15 cellular contexts compared by ENCODE assay signal in genomic region chr11:102269927-102270326, GRCh38. TPM values are rescaled to one million over a fixed set of nuclear protein-coding genes. Genes with fewer than 3 reads are reported as not detected.
A peak's percentile ranks its signal among the peaks of the same experiment; 100 is the strongest.
DNase-seq lines count a peak whose midpoint lies in the region; ATAC-seq, FAIRE-seq and TF ChIP-seq lines count a peak whose summit lies in the region.
"Had no signal": no experiment of that assay in that cellular context is flagged by ENCODE, and none has a peak within 500 bp of the region (broad histone marks: within the 10 kb centered on the region; RNA-seq: fewer than 3 reads in every experiment).

No MANE protein-coding gene starts in this region.

- peak overlapping the region in 5 of 7 donors; percentile 32 to 83 (median 75) for H3K4me3 Mint-ChIP-seq in CD8-positive, alpha-beta memory T cell
- H3K4me3 Mint-ChIP-seq in activated T-helper 17 cell treated with anti-CD3 and anti-CD28 coated beads, Interleukin-2, amount 50 U/mL, for 72 hours, result peak overlapping the region; percentile 88

- no peaks in the 10 kb centered on the region for H3K9me1 ChIP-seq in keratinocyte (ENCODE audit: control insufficient read depth, extremely low read depth, insufficient read depth, low read length)

- peak; percentile 62 for ATAC-seq in activated T-helper 17 cell treated with anti-CD3 and anti-CD28 coated beads, Interleukin-2, amount 50 U/mL, for 72 hours (replicated peaks)
- no peak for ATAC-seq in GM18907 (IDR thresholded peaks at IDR 0.05; ENCODE audit: unreplicated experiment)

- no peaks in the 10 kb centered on the region for H3K36me3 Mint-ChIP-seq in CD8-positive, alpha-beta memory T cell
- H3K36me3 Mint-ChIP-seq in activated T-helper 17 cell treated with anti-CD3 and anti-CD28 coated beads, Interleukin-2, amount 50 U/mL, for 72 hours (ENCODE audit: low read depth), result no peaks in the 10 kb centered on the region
- H3K36me3 Mint-ChIP-seq: CD4-positive, alpha-beta memory T cell had no signal

- dilution Hi-C loops in keratinocyte (cut with MboI; ENCODE audit: extremely low pct_ligation_motif_present, low sequenced_read_pairs), result no loop called here

- H3K79me2 ChIP-seq in keratinocyte (ENCODE audit: control insufficient read depth, insufficient read depth, low read length), result no peaks in the 10 kb centered on the region

- peaks cover 20% of the 10 kb centered on the region for H3K4me1 ChIP-seq in CD8-positive, alpha-beta memory T cell (ENCODE audit: insufficient read depth, low read length)
- peaks cover 32% of the 10 kb centered on the region for H3K4me1 ChIP-seq in keratinocyte (ENCODE audit: control insufficient read depth, extremely low read depth, insufficient read depth, low read length)

- peak; percentile 92 for FAIRE-seq in keratinocyte (lab: Jason Lieb, UNC)

- peaks cover 13% of the 10 kb centered on the region in 2 donors for H3K27me3 Mint-ChIP-seq in CD8-positive, alpha-beta memory T cell
- peaks cover 4% of the 10 kb centered on the region for H3K27me3 Mint-ChIP-seq in activated T-helper 17 cell treated with anti-CD3 and anti-CD28 coated beads, Interleukin-2, amount 50 U/mL, for 72 hours

- DNase-seq in CD8-positive, alpha-beta memory T cell, result no peak
- DNase-seq in HPDE6-E6E7 (ENCODE audit: extremely low spot score), result peak; percentile 79
- peak; percentile 86 for DNase-seq in keratinocyte (ENCODE audit: low read depth, low spot score)
- no peak for DNase-seq in occipital lobe (lab: John Stamatoyannopoulos, UW)
- DNase-seq in stimulated activated naive CD4-positive, alpha-beta T cell (lab: John Stamatoyannopoulos, UW), result no peak
- DNase-seq in WERI-Rb-1, result no peak
- DNase-seq: adrenal gland; CD4-positive, alpha-beta memory T cell; NCI-H1417 treated with DMSO at 0.1 percent for 48 hours; NCI-H524 treated with DMSO at 0.1 percent for 48 hours; nucleus accumbens; stimulated activated CD4-positive, alpha-beta T cell treated with anti-CD3 and anti-CD28 coated beads, Interleukin-2, amount 100 ng/mL, for 24 hours had no signal

- peak overlapping the region in 1 of 8 donors; percentile 25 for H3K27ac Mint-ChIP-seq in CD8-positive, alpha-beta memory T cell
- peak overlapping the region; percentile 85 for H3K27ac Mint-ChIP-seq in activated T-helper 17 cell treated with anti-CD3 and anti-CD28 coated beads, Interleukin-2, amount 50 U/mL, for 72 hours
- H3K27ac Mint-ChIP-seq: stimulated activated naive CD8-positive, alpha-beta T cell treated with anti-CD3 and anti-CD28 coated beads, Interleukin-15, Interleukin-2, amounts not matched to agents 100 ng/mL and 50 ng/mL, for 24 hours had no signal

- no peaks in the 10 kb centered on the region for H4K20me1 ChIP-seq in keratinocyte (ENCODE audit: control insufficient read depth, extremely low read depth, insufficient read depth, low read length)

- H3K4me2 ChIP-seq in keratinocyte (ENCODE audit: control insufficient read depth, extremely low read depth, insufficient read depth, low read depth, low read length), result peak overlapping the region; percentile 88

- no peaks in the 10 kb centered on the region for H3K36me3 ChIP-seq in CD8-positive, alpha-beta memory T cell (ENCODE audit: insufficient read depth, low read length)
- peaks cover 0 to 1% of the 10 kb centered on the region in 2 experiments for H3K36me3 ChIP-seq in keratinocyte (ENCODE audit: control insufficient read depth in 2 of 2, extremely low read depth in 1 of 2, insufficient read depth in 2 of 2, low read length in 2 of 2)
- H3K36me3 ChIP-seq in WERI-Rb-1, result no peaks in the 10 kb centered on the region
- H3K36me3 ChIP-seq: adrenal gland had no signal

- TF ChIP-seq CTCF in keratinocyte (optimal IDR thresholded peaks at IDR 0.05 in 1 of 3, IDR thresholded peaks at IDR 0.05 in 1 of 3, conservative IDR thresholded peaks at IDR 0.05 in 1 of 3; ENCODE audit: extremely low read depth in 1 of 3, insufficient read depth in 2 of 3, low read length in 3 of 3) (no peak), WERI-Rb-1 (IDR thresholded peaks at IDR 0.05; ENCODE audit: low read depth, low read length) (no peak)

- H3K9me3 Mint-ChIP-seq in CD8-positive, alpha-beta memory T cell, result peaks cover 0 to 2% (median 0%) of the 10 kb centered on the region in 5 donors
- no peaks in the 10 kb centered on the region for H3K9me3 Mint-ChIP-seq in activated T-helper 17 cell treated with anti-CD3 and anti-CD28 coated beads, Interleukin-2, amount 50 U/mL, for 72 hours
- H3K9me3 Mint-ChIP-seq: CD4-positive, alpha-beta memory T cell; stimulated activated naive CD8-positive, alpha-beta T cell treated with anti-CD3 and anti-CD28 coated beads, Interleukin-15, Interleukin-2, amounts not matched to agents 100 ng/mL and 50 ng/mL, for 24 hours had no signal

- no peak overlapping the region for H3K4me3 ChIP-seq in CD8-positive, alpha-beta memory T cell (ENCODE audit: low read length)
- H3K4me3 ChIP-seq in keratinocyte (ENCODE audit: control insufficient read depth in 2 of 3, extremely low read depth in 1 of 3, insufficient read depth in 2 of 3, low read depth in 1 of 3, low read length in 3 of 3) (peak overlapping the region in 2 of 3 experiments; percentile 59 to 73), WERI-Rb-1 (ENCODE audit: low read depth, low read length) (no peak overlapping the region)
- H3K4me3 ChIP-seq: adrenal gland had no signal

- peak overlapping the region; percentile 74 for H3K9ac ChIP-seq in keratinocyte (ENCODE audit: control insufficient read depth, extremely low read depth, insufficient read depth, low read length)

- no peak overlapping the region for H3K27ac ChIP-seq in CD8-positive, alpha-beta memory T cell (ENCODE audit: low read depth, low read length)
- H3K27ac ChIP-seq in keratinocyte (ENCODE audit: control insufficient read depth, insufficient read depth, low read length) (peak overlapping the region; percentile 85), WERI-Rb-1 (no peak overlapping the region)
- H3K27ac ChIP-seq: adrenal gland had no signal

- no peak overlapping the region for H2AFZ ChIP-seq in keratinocyte (ENCODE audit: control insufficient read depth, low read length)

- CTCF ChIA-PET in CD8-positive, alpha-beta memory T cell (lab: Charles Lee), result interaction anchor here (0.8 to 2.9 kb wide), 8 partner anchors 10 to 397 kb away, joined by 3 to 9 read pairs (median 4); no protein-coding TSS in a partner anchor

- no peaks in the 10 kb centered on the region for H3K9me3 ChIP-seq in CD8-positive, alpha-beta memory T cell (ENCODE audit: low read length)
- H3K9me3 ChIP-seq in keratinocyte (ENCODE audit: control insufficient read depth, low read depth, low read length) (no peaks in the 10 kb centered on the region), WERI-Rb-1 (ENCODE audit: severe bottlenecking) (peaks cover 11% of the 10 kb centered on the region)
- H3K9me3 ChIP-seq: adrenal gland had no signal

- POLR2A ChIA-PET in CD8-positive, alpha-beta memory T cell (lab: Charles Lee), result no interaction called here

- peaks cover 20 to 30% (median 29%) of the 10 kb centered on the region in 3 donors for H3K4me1 Mint-ChIP-seq in CD8-positive, alpha-beta memory T cell
- peaks cover 25% of the 10 kb centered on the region for H3K4me1 Mint-ChIP-seq in activated T-helper 17 cell treated with anti-CD3 and anti-CD28 coated beads, Interleukin-2, amount 50 U/mL, for 72 hours

- no peaks in the 10 kb centered on the region for H3K27me3 ChIP-seq in CD8-positive, alpha-beta memory T cell (ENCODE audit: insufficient read depth, low read length, poor library complexity, severe bottlenecking)
- H3K27me3 ChIP-seq in keratinocyte (ENCODE audit: control insufficient read depth, extremely low read depth, insufficient read depth, low read length) (no peaks in the 10 kb centered on the region), WERI-Rb-1 (ENCODE audit: insufficient read depth, low read depth, severe bottlenecking) (no peaks in the 10 kb centered on the region)
- H3K27me3 ChIP-seq: adrenal gland had no signal

RNA-seq across cellular contexts. Expression of gene BIRC3, which starts 47.4 kb away (rescaled TPM):
- total RNA-seq in CD8-positive, alpha-beta memory T cell, result 100 to 1,000 TPM; 191 to 199 TPM
- 36.7 TPM for polyA plus RNA-seq in CD8-positive, alpha-beta memory T cell
- 100 to 1,000 TPM; 124 to 355 TPM for total RNA-seq in activated T-helper 17 cell treated with anti-CD3 and anti-CD28 coated beads, Interleukin-2, amount 50 U/mL, for 72 hours
- 1.1 to 2.1 TPM (median 1.4 TPM) in 3 replicates for polyA plus RNA-seq in keratinocyte
- 3.8 TPM for polyA plus RNA-seq in keratinocyte (2011; ENCODE audit: low read depth)
- polyA plus RNA-seq in keratinocyte (2011; cell fraction: cytosol; rRNA removed), result 0.73 and 1.7 TPM in 2 replicates
- polyA plus RNA-seq in keratinocyte (2011; cell fraction: nucleus; rRNA removed), result 1.4 and 1.6 TPM in 2 replicates
- polyA plus RNA-seq in keratinocyte (2012; ENCODE audit: low replicate concordance), result 1.3 and 1.8 TPM in 2 replicates
- 0.92 to 2.1 TPM in 2 of 3 replicates, not detected in the other for polyA minus RNA-seq in keratinocyte
- 2.3 TPM for polyA minus RNA-seq in keratinocyte (2011; cell fraction: cytosol; rRNA and poly(A)+ RNA removed)
- polyA minus RNA-seq in keratinocyte (2011; cell fraction: nucleus; rRNA and poly(A)+ RNA removed), result 1.9 and 2.6 TPM in 2 replicates
- 1.7 TPM for total RNA-seq in occipital lobe

Comparison
In these comparisons a context has a peak if more than half of its experiments do, and no peak if none do; other contexts are left out.
1. DNase-seq: peak in HPDE6-E6E7 (single experiment) and keratinocyte (single experiment); none in CD8-positive, alpha-beta memory T cell (0 of 5), occipital lobe (single experiment), stimulated activated naive CD4-positive, alpha-beta T cell (0 of 6) and WERI-Rb-1 (single experiment).
2. H3K4me3 ChIP-seq: peak in keratinocyte (2 of 3); none in CD8-positive, alpha-beta memory T cell (single experiment) and WERI-Rb-1 (single experiment).
3. RNA of gene BIRC3, which starts 47.4 kb away (total RNA-seq): 124 to 355 TPM in activated T-helper 17 cell treated with anti-CD3 and anti-CD28 coated beads, Interleukin-2, amount 50 U/mL, for 72 hours and 191 to 199 TPM in CD8-positive, alpha-beta memory T cell; 1.7 TPM in occipital lobe (single experiment); every median in the first group is over 10 times any median in the second.